ENCODE assay signal across 8 cellular contexts in the genomic region with DNA sequence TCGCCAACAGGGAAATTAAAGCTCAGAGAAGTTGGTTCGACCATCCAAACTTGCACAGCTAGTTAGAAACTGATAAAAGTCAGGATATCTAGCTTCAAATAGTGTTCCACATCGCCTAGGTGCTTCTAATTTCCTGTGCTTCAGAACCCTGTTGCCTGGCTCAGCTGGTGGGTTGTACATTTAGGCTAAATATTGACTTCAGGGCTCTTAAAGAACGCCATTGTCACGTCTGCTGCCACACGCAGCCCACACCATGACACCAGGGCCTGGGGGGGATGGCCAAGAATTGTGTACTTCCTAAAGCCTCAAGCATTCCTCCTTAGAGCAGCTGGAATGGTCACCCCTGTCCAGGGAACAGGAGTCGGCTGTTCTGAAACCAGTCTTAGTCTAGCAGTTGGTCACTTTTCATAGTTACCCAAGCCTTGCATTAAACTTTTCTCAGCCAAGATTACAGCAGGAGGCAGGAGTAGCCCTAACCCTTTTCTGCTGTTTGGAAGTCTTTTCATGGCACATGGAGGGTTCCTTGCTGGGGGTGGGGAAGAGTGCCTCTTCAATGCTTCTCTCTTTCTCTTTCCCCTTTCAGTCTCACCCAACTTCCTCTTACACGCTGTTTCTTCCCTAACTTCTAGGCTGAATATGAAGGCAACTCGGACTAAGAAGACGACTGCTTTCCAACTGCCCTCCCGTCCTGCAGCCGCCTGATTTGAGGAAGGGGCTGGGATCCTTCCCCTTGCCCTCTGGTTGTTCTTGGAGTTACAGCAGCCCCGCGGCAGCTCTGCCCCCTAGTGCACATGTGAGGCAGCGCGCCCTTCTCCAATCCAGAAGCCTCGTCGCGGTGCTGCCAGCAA. TPM values are rescaled to one million over a fixed set of nuclear protein-coding genes. Genes with fewer than 3 reads are reported as not detected.
DNase-seq lines count a peak whose midpoint lies in the region; ATAC-seq and TF ChIP-seq lines count a peak whose summit lies in the region.

No MANE protein-coding gene starts in this region.

- intact Hi-C loops in thyroid gland (cut with DNase I): no loop called here

- no peak overlapping the region; the same call in 1 of the 2 replicates for H3K27ac ChIP-seq in DND-41 (ENCODE audit: low read length)
- H3K27ac ChIP-seq in Karpas-422 (ENCODE audit: low read length): no peak overlapping the region
- peak overlapping the region; percentile 98 for H3K27ac ChIP-seq in neutrophil
- H3K27ac ChIP-seq in thyroid gland: peak overlapping the region; percentile 62 to 98 (median 94)

- H2AFZ ChIP-seq in DND-41 (ENCODE audit: low read depth, low read length): peak overlapping the region; percentile 83
- peak overlapping the region; percentile 78 for H2AFZ ChIP-seq in Karpas-422 (ENCODE audit: low read length)

- peaks cover 29% of the 10 kb centered on the region for H3K4me1 ChIP-seq in DND-41 (ENCODE audit: insufficient read depth, low read length)
- H3K4me1 ChIP-seq in Karpas-422 (ENCODE audit: low read length): peaks cover 27% of the 10 kb centered on the region
- H3K4me1 ChIP-seq in neutrophil (ENCODE audit: control insufficient read depth in 1 of 2, insufficient read depth in 1 of 2, low read depth in 1 of 2, low read length in 1 of 2): peaks cover 71 to 73% of the 10 kb centered on the region in 2 experiments
- H3K4me1 ChIP-seq in thyroid gland: peaks cover 12 to 34% of the 10 kb centered on the region in 2 donors

- TF ChIP-seq CTCF in DND-41 (IDR thresholded peaks at IDR 0.05; ENCODE audit: borderline replicate concordance, extremely low read depth, low read length, poor library complexity, severe bottlenecking) (peak; percentile 96), neutrophil (IDR thresholded peaks at IDR 0.05) (peak; percentile 94), thyroid gland (IDR thresholded peaks at IDR 0.05) (peak; percentile 81 to 99 (median 96))

- H4K20me1 ChIP-seq in DND-41 (ENCODE audit: insufficient read depth, low read length) (peaks cover 2% of the 10 kb centered on the region; the same call in 1 of the 2 replicates), Karpas-422 (ENCODE audit: insufficient read depth, low read depth, low read length) (no peaks in the 10 kb centered on the region)

- H3K9ac ChIP-seq in DND-41 (ENCODE audit: low read depth, low read length) (peak overlapping the region; percentile 41; the same call in 1 of the 2 replicates), Karpas-422 (ENCODE audit: low read length) (peak overlapping the region; percentile 71)

- H3K36me3 ChIP-seq in DND-41 (ENCODE audit: insufficient read depth, low read length) (no peaks in the 10 kb centered on the region), Karpas-422 (ENCODE audit: insufficient read depth, low read length) (no peaks in the 10 kb centered on the region), neutrophil (no peaks in the 10 kb centered on the region), thyroid gland (no peaks in the 10 kb centered on the region)

- H3K9me3 ChIP-seq in DND-41 (ENCODE audit: insufficient read depth, low read length, severe bottlenecking): no peaks in the 10 kb centered on the region
- H3K9me3 ChIP-seq in Karpas-422 (ENCODE audit: low read length): no peaks in the 10 kb centered on the region
- H3K9me3 ChIP-seq in neutrophil: no peaks in the 10 kb centered on the region
- H3K9me3 ChIP-seq in thyroid gland: no peaks in the 10 kb centered on the region

- H3K4me3 ChIP-seq in DND-41 (ENCODE audit: low read depth in 1 of 2, low read length in 2 of 2) (peak overlapping the region in 1 of 2 experiments; percentile 58; a peak in 2 of 4 replicates), Karpas-422 (ENCODE audit: low read length) (peak overlapping the region; percentile 75), neutrophil (ENCODE audit: low read depth in 1 of 2, low read length in 1 of 2) (peak overlapping the region; percentile 94 to 99), thyroid gland (replicated peaks in 1 of 3) (peak overlapping the region in 2 of 3 donors; percentile 13 to 57)

- in situ Hi-C loops in SK-MEL-5 (cut with HindIII; ENCODE audit: low pct_unique_long_range_greater_than_20kb, low sequenced_read_pairs): no loop called here

- ATAC-seq in DND-41 (ENCODE audit: insufficient read depth, low read depth) (peak; percentile 50), GM18858 (IDR thresholded peaks at IDR 0.05; ENCODE audit: unreplicated experiment) (no peak)

- peak; percentile 79 for DNase-seq in DND-41
- peak; percentile 93 for DNase-seq in Karpas-422
- peak; percentile 79 for DNase-seq in SK-MEL-5 (ENCODE audit: low read depth, low spot score)
- peak; percentile 79 for DNase-seq in activated naive CD4-positive, alpha-beta T cell treated with anti-CD3 and anti-CD28 coated beads, Interleukin-2, amount 50 U/mL, for 16 hours
- peak; percentile 84 for DNase-seq in globus pallidus (ENCODE audit: low spot score)
- peak; percentile 81 to 86 for DNase-seq in thyroid gland

- WGBS in thyroid gland, 2 donors: 9 to 11% methylated on average over 19 of the region's 19 CpGs

- no peak for TF ChIP-seq POLR2A in thyroid gland (IDR thresholded peaks at IDR 0.05)

- H3K27me3 ChIP-seq in DND-41 (ENCODE audit: insufficient read depth, low read length, poor library complexity) (peaks cover 7% of the 10 kb centered on the region), Karpas-422 (ENCODE audit: low read length) (no peaks in the 10 kb centered on the region), neutrophil (no peaks in the 10 kb centered on the region), thyroid gland (no peaks in the 10 kb centered on the region)

- H3K9me2 ChIP-seq in Karpas-422 (replicated peaks; ENCODE audit: insufficient read depth, low read length): no peaks in the 10 kb centered on the region

- peak overlapping the region; percentile 99 for H3K4me2 ChIP-seq in DND-41 (ENCODE audit: insufficient read depth, low read length)
- H3K4me2 ChIP-seq in Karpas-422 (ENCODE audit: low read depth, low read length, poor library complexity, severe bottlenecking): peak overlapping the region; percentile 92

- no peaks in the 10 kb centered on the region for H3K79me2 ChIP-seq in DND-41 (ENCODE audit: insufficient read depth, low read length)
- H3K79me2 ChIP-seq in Karpas-422 (ENCODE audit: low read length): no peaks in the 10 kb centered on the region

RNA-seq across cellular contexts. Expression of a gene that starts 17.1 kb away (rescaled TPM):
- 3.8 and 5.5 TPM in 2 replicates for total RNA-seq in Karpas-422 (2014; rRNA removed; shearing (Covaris generic); ENCODE audit: low replicate concordance)
- total RNA-seq in SK-MEL-5 (2014; rRNA removed; shearing (Covaris generic)): 67.4 and 78.3 TPM in 2 replicates
- 84.4 and 102 TPM in 2 replicates for polyA plus RNA-seq in SK-MEL-5 (2015; cell fraction: cytosol; rRNA removed)
- polyA plus RNA-seq in SK-MEL-5 (2015; cell fraction: nucleus; rRNA removed): 334 TPM in 2 replicates
- 100 to 1,000 TPM in 2 of 4 donors, 10 to 100 TPM in 2; 32.1 to 239 (median 121) TPM for total RNA-seq in thyroid gland

Comparison
In these comparisons a context has a peak if more than half of its experiments do, and no peak if none do; other contexts are left out.
1. H3K27ac ChIP-seq: peak in neutrophil (single experiment) and thyroid gland (3 of 3); none in DND-41 (single experiment) and Karpas-422 (single experiment).
2. Peak in every context shown above with its lines, with median percentiles within 50 percentile points of each other: DNase-seq and CTCF ChIP-seq.